ENCODE assay signal across 20 cellular contexts in genomic region chr5:38379360-38379827, GRCh38.
DNase-seq lines count a peak whose midpoint lies in the region; ATAC-seq, FAIRE-seq and TF ChIP-seq lines count a peak whose summit lies in the region.
"Had no signal": no experiment of that assay in that cellular context is flagged by ENCODE, and none has a peak within 500 bp of the region (broad histone marks: within the 10 kb centered on the region; RNA-seq: fewer than 3 reads in every experiment).

No MANE protein-coding gene starts in this region.

- peaks cover 64% of the 10 kb centered on the region for H3K4me1 Mint-ChIP-seq in WTC11
- H3K4me1 Mint-ChIP-seq in activated CD4-positive, alpha-beta memory T cell treated with anti-CD3 and anti-CD28 coated beads for 36 hours (ENCODE audit: low read depth): peaks cover 10% of the 10 kb centered on the region
- H3K4me1 Mint-ChIP-seq: memory B cell; stimulated activated memory B cell treated with anti-CD40 and anti-IgM and Interleukin-4, amounts not matched to agents 10 μg/mL and 1 μg/mL and 100 μg/mL, for 72 hours had no signal

- FAIRE-seq in D721Med (lab: Jason Lieb, UNC): no peak
- FAIRE-seq: bronchial epithelial cell, GM18507 had no signal

- peak overlapping the region; percentile 71 for H3K27ac Mint-ChIP-seq in WTC11
- H3K27ac Mint-ChIP-seq in activated CD4-positive, alpha-beta memory T cell treated with anti-CD3 and anti-CD28 coated beads for 36 hours: no peak overlapping the region
- H3K27ac Mint-ChIP-seq: CD4-positive, CD25-positive, alpha-beta regulatory T cell; memory B cell; naive thymus-derived CD8-positive, alpha-beta T cell; stimulated activated memory B cell treated with anti-CD40 and anti-IgM and Interleukin-4, amounts not matched to agents 10 μg/mL and 1 μg/mL and 100 μg/mL, for 72 hours had no signal

- H3K27me3 ChIP-seq in left ventricle myocardium inferior (ENCODE audit: low read depth) (peaks cover 44% of the 10 kb centered on the region), right atrium auricular region (no peaks in the 10 kb centered on the region)

- H3K9me3 ChIP-seq in left ventricle myocardium inferior (replicated peaks) (no peaks in the 10 kb centered on the region), right atrium auricular region (no peaks in the 10 kb centered on the region)
- H3K9me3 ChIP-seq: esophagus muscularis mucosa had no signal

- CTCF ChIA-PET in WTC11 (lab: Charles Lee): interaction anchor here (1.1 to 2.7 kb wide), 5 partner anchors 18 to 430 kb away, joined by 3 to 11 read pairs (median 7); no protein-coding TSS in a partner anchor
- CTCF ChIA-PET in activated CD4-positive, alpha-beta memory T cell treated with anti-CD3 and anti-CD28 coated beads for 36 hours (lab: Charles Lee): interaction anchor here (0.8 to 4.0 kb wide), 2 partner anchors 10 to 429 kb away, joined by 3 to 28 read pairs; no protein-coding TSS in a partner anchor

- H3K4me3 ChIP-seq in left ventricle myocardium inferior (no peak overlapping the region), right atrium auricular region (no peak overlapping the region)
- H3K4me3 ChIP-seq: esophagus muscularis mucosa had no signal

- H3K36me3 ChIP-seq in left ventricle myocardium inferior (no peaks in the 10 kb centered on the region), right atrium auricular region (no peaks in the 10 kb centered on the region)
- H3K36me3 ChIP-seq: esophagus muscularis mucosa had no signal

- H3K4me1 ChIP-seq in left ventricle myocardium inferior (peaks cover 8% of the 10 kb centered on the region), right atrium auricular region (no peaks in the 10 kb centered on the region)

- DNase-seq in left ventricle myocardium inferior (no peak), right atrium auricular region (ENCODE audit: low spot score) (no peak), WTC11 (ENCODE audit: low spot score) (peak; percentile 16), iris pigment epithelial cell (ENCODE audit: low read depth) (peak; percentile 39), NCI-H1105 (lab: John Stamatoyannopoulos, UW) (no peak), D721Med (ENCODE audit: insufficient read length, low spot score) (no peak)
- no peak for DNase-seq in activated CD4-positive, alpha-beta T cell treated with anti-CD3 and anti-CD28 coated beads, Interleukin-2, amount 50 U/mL, for 48 hours
- DNase-seq in activated CD4-positive, alpha-beta memory T cell treated with anti-CD3 and anti-CD28 coated beads for 36 hours: no peak
- DNase-seq: CD4-positive, CD25-positive, alpha-beta regulatory T cell; DMS79 treated with DMSO at 0.1 percent for 48 hours; GOT3; islet precursor cell; NCI-H1048; NCI-H748 treated with DMSO at 0.1 percent for 48 hours had no signal

- peak overlapping the region; percentile 18 for H3K27ac ChIP-seq in left ventricle myocardium inferior (replicated peaks)
- H3K27ac ChIP-seq in right atrium auricular region: no peak overlapping the region
- H3K27ac ChIP-seq: esophagus muscularis mucosa had no signal

- no peaks in the 10 kb centered on the region for H3K36me3 Mint-ChIP-seq in WTC11
- H3K36me3 Mint-ChIP-seq in activated CD4-positive, alpha-beta memory T cell treated with anti-CD3 and anti-CD28 coated beads for 36 hours: no peaks in the 10 kb centered on the region
- H3K36me3 Mint-ChIP-seq: CD4-positive, CD25-positive, alpha-beta regulatory T cell; memory B cell; naive thymus-derived CD8-positive, alpha-beta T cell; stimulated activated memory B cell treated with anti-CD40 and anti-IgM and Interleukin-4, amounts not matched to agents 10 μg/mL and 1 μg/mL and 100 μg/mL, for 72 hours had no signal

- ATAC-seq in WTC11: peak; percentile 65
- ATAC-seq: naive thymus-derived CD8-positive, alpha-beta T cell; stimulated activated memory B cell treated with anti-CD40 and anti-IgM and Interleukin-4, amounts not matched to agents 10 μg/mL and 1 μg/mL and 100 μg/mL, for 72 hours had no signal

- no peak for TF ChIP-seq CTCF in left ventricle myocardium inferior (IDR thresholded peaks at IDR 0.05; ENCODE audit: borderline replicate concordance)
- no peak for TF ChIP-seq CTCF in right atrium auricular region (IDR thresholded peaks at IDR 0.05)
- TF ChIP-seq CTCF in WTC11 (IDR thresholded peaks at IDR 0.05): no peak
- TF ChIP-seq CTCF in D721Med (IDR thresholded peaks at IDR 0.05; ENCODE audit: insufficient read depth, missing control alignments): no peak

- intact Hi-C loops in left ventricle myocardium inferior (cut with micrococcal nuclease): no loop called here
- intact Hi-C loops in activated CD4-positive, alpha-beta memory T cell treated with anti-CD3 and anti-CD28 coated beads for 36 hours (cut with micrococcal nuclease): no loop called here

- H3K4me3 Mint-ChIP-seq in WTC11: peak overlapping the region; percentile 37
- no peak overlapping the region for H3K4me3 Mint-ChIP-seq in activated CD4-positive, alpha-beta memory T cell treated with anti-CD3 and anti-CD28 coated beads for 36 hours
- H3K4me3 Mint-ChIP-seq: CD4-positive, CD25-positive, alpha-beta regulatory T cell; memory B cell; stimulated activated memory B cell treated with anti-CD40 and anti-IgM and Interleukin-4, amounts not matched to agents 10 μg/mL and 1 μg/mL and 100 μg/mL, for 72 hours had no signal

- H3K9me3 Mint-ChIP-seq in WTC11: no peaks in the 10 kb centered on the region
- H3K9me3 Mint-ChIP-seq in activated CD4-positive, alpha-beta memory T cell treated with anti-CD3 and anti-CD28 coated beads for 36 hours: no peaks in the 10 kb centered on the region
- H3K9me3 Mint-ChIP-seq: memory B cell; naive thymus-derived CD8-positive, alpha-beta T cell; stimulated activated memory B cell treated with anti-CD40 and anti-IgM and Interleukin-4, amounts not matched to agents 10 μg/mL and 1 μg/mL and 100 μg/mL, for 72 hours had no signal

- H3K27me3 Mint-ChIP-seq in WTC11 (ENCODE audit: low read depth): no peaks in the 10 kb centered on the region; the same call in 1 of the 2 replicates
- H3K27me3 Mint-ChIP-seq in activated CD4-positive, alpha-beta memory T cell treated with anti-CD3 and anti-CD28 coated beads for 36 hours: peaks cover 30% of the 10 kb centered on the region

- POLR2A ChIA-PET in WTC11 (lab: Charles Lee): no interaction called here
- POLR2A ChIA-PET in activated CD4-positive, alpha-beta memory T cell treated with anti-CD3 and anti-CD28 coated beads for 36 hours (lab: Charles Lee): no interaction called here

TF ChIP-seq in WTC11, 78 proteins besides CTCF, POLR2A, EP300 and RAD21:
- peak; percentile 68; the same call in 1 of the 2 replicates for TF ChIP-seq ZNF423 (CRISPR knock-in tag; IDR thresholded peaks at IDR 0.05)
- no peak for TF ChIP-seq GTF2I (CRISPR knock-in tag; conservative IDR thresholded peaks at IDR 0.05)

Comparison
In these comparisons a context has a peak if more than half of its experiments do, and no peak if none do; other contexts are left out.
1. DNase-seq: peak in WTC11 (single experiment) and iris pigment epithelial cell (single experiment); none in left ventricle myocardium inferior (single experiment), right atrium auricular region (single experiment), NCI-H1105 (single experiment), D721Med (single experiment), activated CD4-positive, alpha-beta T cell treated with anti-CD3 and anti-CD28 coated beads, Interleukin-2, amount 50 U/mL, for 48 hours (0 of 2) and activated CD4-positive, alpha-beta memory T cell treated with anti-CD3 and anti-CD28 coated beads for 36 hours (single experiment).